In genomic region chr3:148332509-148332908, GRCh38 we compare ENCODE assay signal across 1 cellular context.
TF ChIP-seq lines count a peak whose summit lies in the region.

No MANE protein-coding gene starts in this region.

TF ChIP-seq in GM23338, 12 proteins besides CTCF, POLR2A, EP300 and RAD21 (continued from another document):
- TF ChIP-seq REST (IDR thresholded peaks at IDR 0.05; ENCODE audit: unreplicated experiment) (no peak), EZH2 (IDR thresholded peaks at IDR 0.05; ENCODE audit: low read depth, unreplicated experiment) (no peak)
